20 cellular contexts compared by ENCODE assay signal in genomic region chr1:86205741-86206140, GRCh38. TPM values are rescaled to one million over a fixed set of nuclear protein-coding genes. Genes with fewer than 3 reads are reported as not detected.
DNase-seq lines count a peak whose midpoint lies in the region; ATAC-seq and TF ChIP-seq lines count a peak whose summit lies in the region.
"Had no signal": no experiment of that assay in that cellular context is flagged by ENCODE, and none has a peak within 500 bp of the region (broad histone marks: within the 10 kb centered on the region; RNA-seq: fewer than 3 reads in every experiment).

No MANE protein-coding gene starts in this region.

- H3K4me3 Mint-ChIP-seq in HFFc6: peak overlapping the region; percentile 32; the same call in 1 of the 2 replicates
- H3K4me3 Mint-ChIP-seq: CD4-positive, alpha-beta T cell had no signal

- H3K27ac ChIP-seq in esophagus muscularis mucosa (replicated peaks in 1 of 4) (no peak overlapping the region), SJCRH30 (no peak overlapping the region)

- H3K36me3 Mint-ChIP-seq in HFFc6 (ENCODE audit: low read depth): no peaks in the 10 kb centered on the region

- H3K9me3 Mint-ChIP-seq in HFFc6: no peaks in the 10 kb centered on the region
- H3K9me3 Mint-ChIP-seq: CD4-positive, alpha-beta T cell had no signal

- no peaks in the 10 kb centered on the region for H3K27me3 ChIP-seq in esophagus muscularis mucosa
- no peaks in the 10 kb centered on the region for H3K27me3 ChIP-seq in SJCRH30

- peak overlapping the region; percentile 43 for H3K27ac Mint-ChIP-seq in HFFc6
- H3K27ac Mint-ChIP-seq: CD4-positive, alpha-beta T cell had no signal

- WGBS in esophagus muscularis mucosa: 74% methylated on average over 3 of the region's 3 CpGs

- H3K4me1 Mint-ChIP-seq in HFFc6 (ENCODE audit: low read depth): peaks cover 6% of the 10 kb centered on the region

- no peaks in the 10 kb centered on the region; the same call in 1 of the 2 replicates for H3K27me3 Mint-ChIP-seq in HFFc6 (ENCODE audit: insufficient read depth)
- H3K27me3 Mint-ChIP-seq: CD4-positive, alpha-beta T cell had no signal

- H3K9me3 ChIP-seq in esophagus muscularis mucosa (no peaks in the 10 kb centered on the region), SJCRH30 (replicated peaks) (no peaks in the 10 kb centered on the region; the same call in 1 of the 2 replicates)
- H3K9me3 ChIP-seq: Caco-2 had no signal

- intact Hi-C loops in esophagus muscularis mucosa (cut with DNase I): no loop called here

- H3K36me3 ChIP-seq in esophagus muscularis mucosa: no peaks in the 10 kb centered on the region
- no peaks in the 10 kb centered on the region for H3K36me3 ChIP-seq in SJCRH30

- H3K4me3 ChIP-seq in esophagus muscularis mucosa (no peak overlapping the region), SJCRH30 (no peak overlapping the region)
- H3K4me3 ChIP-seq: K562 had no signal

- no peak for TF ChIP-seq POLR2A in esophagus muscularis mucosa (IDR thresholded peaks at IDR 0.05; ENCODE audit: low read depth)

- TF ChIP-seq CTCF in HFFc6 (IDR thresholded peaks at IDR 0.05) (no peak), esophagus muscularis mucosa (IDR thresholded peaks at IDR 0.05) (no peak)

- TF ChIP-seq EP300 in esophagus muscularis mucosa (IDR thresholded peaks at IDR 0.05): no peak

- no peak for ATAC-seq in HG02852 (IDR thresholded peaks at IDR 0.05; ENCODE audit: unreplicated experiment)
- ATAC-seq: K562, Panc1 had no signal

- H3K4me1 ChIP-seq in esophagus muscularis mucosa (peaks cover 0 to 25% (median 8%) of the 10 kb centered on the region in 4 donors), SJCRH30 (peaks cover 14% of the 10 kb centered on the region)
- H3K4me1 ChIP-seq: Caco-2 had no signal

- peak; percentile 12 for DNase-seq in AG08396 (ENCODE audit: low spot score)
- DNase-seq in HFFc6: peak; percentile 33
- peak; percentile 12 for DNase-seq in RPMI7951 (ENCODE audit: low read depth)
- DNase-seq in esophagus muscularis mucosa (ENCODE audit: extremely low spot score): peak; percentile 42
- DNase-seq in midbrain (lab: John Stamatoyannopoulos, UW): no peak
- DNase-seq in SJCRH30: no peak
- DNase-seq in stimulated activated CD4-positive, alpha-beta T cell treated with anti-CD3 and anti-CD28 coated beads, Interleukin-4, amount 100 ng/mL, for 24 hours: no peak
- DNase-seq: 8988T; Caco-2; CD4-positive, alpha-beta T cell; DMS153; H7; MV-4-11; NCI-H187; NCI-H2227 treated with DMSO at 0.1 percent for 48 hours; NCI-H526 had no signal

RNA-seq across cellular contexts. Expression of gene COL24A1, which starts 49.2 kb away (rescaled TPM):
- 1 to 10 TPM; 1.1 to 2.4 (median 1.3) TPM for total RNA-seq in HFFc6 (2021; fragmentation: NEBNext Ultra II Directional; extraction: Animal tissue kit (Norgen Biotek cat#: 25700))
- total RNA-seq in RPMI7951 (2014; rRNA removed; shearing (Covaris generic)): 0.98 and 1.2 TPM in 2 replicates
- 1 to 10 TPM; 3.7 to 5.3 (median 4.4) TPM for total RNA-seq in esophagus muscularis mucosa
- total RNA-seq in SJCRH30 (2014; rRNA removed; shearing (Covaris generic)): 2.2 and 3.2 TPM in 2 replicates
- total RNA-seq: SK-MEL-5 had no signal

Comparison
In these comparisons a context has a peak if more than half of its experiments do, and no peak if none do; other contexts are left out.
1. DNase-seq: peak in AG08396 (single experiment), HFFc6 (single experiment), RPMI7951 (single experiment) and esophagus muscularis mucosa (single experiment); none in midbrain (single experiment), SJCRH30 (0 of 2) and stimulated activated CD4-positive, alpha-beta T cell treated with anti-CD3 and anti-CD28 coated beads, Interleukin-4, amount 100 ng/mL, for 24 hours (single experiment).